In the genomic region with DNA sequence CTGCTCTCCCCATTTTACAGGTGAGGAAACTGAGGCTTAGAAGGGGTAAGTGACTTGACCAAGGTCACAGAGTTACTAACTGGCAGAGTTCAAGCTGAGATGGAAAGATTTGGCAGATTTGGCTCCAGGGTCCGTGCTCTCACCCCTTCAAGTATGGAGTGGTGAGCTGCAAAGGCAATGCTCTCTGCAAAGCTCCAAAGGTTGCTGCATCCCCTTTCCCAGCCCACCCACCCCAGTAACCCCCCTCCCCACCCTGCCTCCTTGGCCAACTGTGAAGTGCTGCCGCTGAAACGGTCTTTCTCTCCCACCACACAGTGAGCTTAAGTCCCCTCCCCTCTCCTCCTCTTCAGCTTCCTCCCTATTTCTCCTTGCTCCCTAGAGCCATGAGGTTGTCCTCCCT, we compare ENCODE assay signal across 29 cellular contexts.
"Had no signal": no experiment of that assay in that cellular context is flagged by ENCODE, and none has a peak within 500 bp of the region (broad histone marks: within the 10 kb centered on the region; RNA-seq: fewer than 3 reads in every experiment).

No MANE protein-coding gene starts in this region.

- H3K27ac ChIP-seq: adrenal gland, body of pancreas, breast epithelium, cardiac muscle cell, colonic mucosa, epithelial cell of prostate, esophagus squamous epithelium, gastroesophageal sphincter, WERI-Rb-1 had no signal

- ATAC-seq: activated CD8-positive, alpha-beta T cell treated with anti-CD3 and anti-CD28 coated beads, Interleukin-2, amount 10 ng/mL, durations not matched to agents 7 days and 5 days; activated naive CD8-positive, alpha-beta T cell treated with anti-CD3 and anti-CD28 coated beads, Interleukin-2, amount 50 U/mL, for 24 hours; body of pancreas; gastroesophageal sphincter had no signal

- H3K36me3 ChIP-seq: adrenal gland, breast epithelium, cardiac muscle cell, colonic mucosa, esophagus squamous epithelium, gastroesophageal sphincter, WERI-Rb-1 had no signal

- H3K4me1 ChIP-seq: adrenal gland, body of pancreas, breast epithelium, colonic mucosa, esophagus squamous epithelium, gastroesophageal sphincter had no signal

- H3K4me3 ChIP-seq: adrenal gland, body of pancreas, breast epithelium, cardiac muscle cell, colonic mucosa, esophagus squamous epithelium, gastroesophageal sphincter had no signal

- H3K9me3 ChIP-seq: adrenal gland, body of pancreas, breast epithelium, colonic mucosa, esophagus squamous epithelium, gastroesophageal sphincter had no signal

- DNase-seq: activated B cell treated with CpG ODN at 0.5 μM for 24 hours; activated CD4-positive, alpha-beta memory T cell treated with anti-CD3 and anti-CD28 coated beads for 36 hours; activated CD4-positive, alpha-beta T cell treated with anti-CD3 and anti-CD28 coated beads for 36 hours; activated CD4-positive, alpha-beta T cell treated with anti-CD3 and anti-CD28 coated beads, Interleukin-2, amount 10 ng/mL, durations not matched to agents 24 days and 14 days; activated CD4-positive, CD25-positive, alpha-beta regulatory T cell treated with anti-CD3 and anti-CD28 coated beads, Interleukin-2, amount 50 U/mL, for 72 hours; activated CD8-positive, alpha-beta memory T cell treated with anti-CD3 and anti-CD28 coated beads, Interleukin-2, amount 10 ng/mL, durations not matched to agents 7 days and 5 days; activated CD8-positive, alpha-beta memory T cell treated with anti-CD3 and anti-CD28 coated beads, Interleukin-2, amount 50 U/mL, for 4 hours; activated effector memory CD4-positive, alpha-beta T cell treated with anti-CD3 and anti-CD28 coated beads, Interleukin-2, amount 50 U/mL, for 16 hours; activated naive CD4-positive, alpha-beta T cell treated with anti-CD3 and anti-CD28 coated beads for 36 hours; activated naive CD8-positive, alpha-beta T cell treated with anti-CD3 and anti-CD28 coated beads for 36 hours; activated naive CD8-positive, alpha-beta T cell treated with anti-CD3 and anti-CD28 coated beads, Interleukin-2, amount 50 U/mL, for 24 hours; activated T-cell treated with anti-CD3 and anti-CD28 coated beads, Interleukin-2, amount 50 U/mL, for 1 hour; activated T-cell treated with anti-CD3 and anti-CD28 coated beads, Interleukin-2, amount 50 U/mL, for 48 hours; adrenal gland; amygdala; aorta; body of pancreas; central memory CD4-positive, alpha-beta T cell; cerebellar nuclear complex; colonic mucosa; effector CD8-positive, alpha-beta T cell; esophagus squamous epithelium; foreskin melanocyte; WERI-Rb-1 had no signal

- H3K27me3 ChIP-seq: adrenal gland, body of pancreas, breast epithelium, cardiac muscle cell, colonic mucosa, esophagus squamous epithelium, gastroesophageal sphincter had no signal
